1 cellular context compared by ENCODE assay signal in genomic region chr22:45096256-45096907, GRCh38.
A peak's percentile ranks its signal among the peaks of the same experiment; 100 is the strongest.
TF ChIP-seq lines count a peak whose summit lies in the region.

No MANE protein-coding gene starts in this region.

TF ChIP-seq in H1, 55 proteins besides CTCF, POLR2A, EP300 and RAD21:
- TF ChIP-seq YY1 (IDR thresholded peaks at IDR 0.05; ENCODE audit: low read depth, low read length), result peak; percentile 40; the same call in 1 of the 2 replicates
- TF ChIP-seq ZNF274 (IDR thresholded peaks at IDR 0.05; ENCODE audit: borderline replicate concordance, extremely low read depth, low read length), result no peak
- peak; percentile 49; the same call in 1 of the 2 replicates for TF ChIP-seq GABPA (IDR thresholded peaks at IDR 0.05; ENCODE audit: borderline replicate concordance, insufficient read depth, low read length)
